24 cellular contexts compared by ENCODE assay signal in genomic region chr12:132251741-132252490, GRCh38.
"Had no signal": no experiment of that assay in that cellular context is flagged by ENCODE, and none has a peak within 500 bp of the region (broad histone marks: within the 10 kb centered on the region; RNA-seq: fewer than 3 reads in every experiment).

No MANE protein-coding gene starts in this region.

- H3K27me3 Mint-ChIP-seq: activated CD8-positive, alpha-beta T cell treated with anti-CD3 and anti-CD28 coated beads for 36 hours had no signal

- H3K4me1 ChIP-seq: adrenal gland, breast epithelium had no signal

- H3K36me3 ChIP-seq: adrenal gland, breast epithelium had no signal

- DNase-seq: activated CD4-positive, alpha-beta T cell treated with anti-CD3 and anti-CD28 coated beads for 4 hours; activated CD8-positive, alpha-beta memory T cell treated with anti-CD3 and anti-CD28 coated beads, Interleukin-2, amount 50 U/mL, for 48 hours; activated CD8-positive, alpha-beta T cell treated with anti-CD3 and anti-CD28 coated beads for 36 hours; activated gamma-delta T cell; activated naive CD4-positive, alpha-beta T cell treated with anti-CD3 and anti-CD28 coated beads for 36 hours; activated naive CD8-positive, alpha-beta T cell treated with anti-CD3 and anti-CD28 coated beads, Interleukin-2, amount 10 ng/mL, durations not matched to agents 7 days and 5 days; activated T-cell treated with anti-CD3 and anti-CD28 coated beads, Interleukin-2, amount 50 U/mL, for 1 hour; adrenal gland; anterior cingulate cortex; IMR-90; Kasumi-1; KBM-7; NCI-H1105 treated with DMSO at 0.1 percent for 48 hours; NCI-H1436 treated with DMSO at 0.1 percent for 48 hours; NCI-H187; NCI-H2081 treated with DMSO at 0.1 percent for 48 hours; NCI-H446; NCI-H524; PC-3; SIG-M5; T-helper 1 cell had no signal

- H3K27ac ChIP-seq: adrenal gland, breast epithelium had no signal

- H3K4me3 Mint-ChIP-seq: activated CD8-positive, alpha-beta T cell treated with anti-CD3 and anti-CD28 coated beads for 36 hours; activated naive CD4-positive, alpha-beta T cell treated with anti-CD3 and anti-CD28 coated beads for 36 hours; activated naive CD8-positive, alpha-beta T cell treated with anti-CD3 and anti-CD28 coated beads, Interleukin-2, amount 10 ng/mL, durations not matched to agents 7 days and 5 days; central memory CD8-positive, alpha-beta T cell had no signal

- H3K27ac Mint-ChIP-seq: activated CD8-positive, alpha-beta T cell treated with anti-CD3 and anti-CD28 coated beads for 36 hours; activated naive CD4-positive, alpha-beta T cell treated with anti-CD3 and anti-CD28 coated beads for 36 hours; activated naive CD8-positive, alpha-beta T cell treated with anti-CD3 and anti-CD28 coated beads, Interleukin-2, amount 10 ng/mL, durations not matched to agents 7 days and 5 days had no signal

- H3K36me3 Mint-ChIP-seq: activated naive CD8-positive, alpha-beta T cell treated with anti-CD3 and anti-CD28 coated beads, Interleukin-2, amount 10 ng/mL, durations not matched to agents 7 days and 5 days had no signal

- H3K27me3 ChIP-seq: adrenal gland had no signal

- H3K4me3 ChIP-seq: adrenal gland, breast epithelium had no signal

- H3K9me3 Mint-ChIP-seq: activated CD8-positive, alpha-beta T cell treated with anti-CD3 and anti-CD28 coated beads for 36 hours; activated naive CD4-positive, alpha-beta T cell treated with anti-CD3 and anti-CD28 coated beads for 36 hours; activated naive CD8-positive, alpha-beta T cell treated with anti-CD3 and anti-CD28 coated beads, Interleukin-2, amount 10 ng/mL, durations not matched to agents 7 days and 5 days; central memory CD8-positive, alpha-beta T cell had no signal

- ATAC-seq: activated CD4-positive, CD25-positive, alpha-beta regulatory T cell treated with anti-CD3 and anti-CD28 coated beads, Interleukin-2, amount 50 U/mL, for 24 hours; activated CD8-positive, alpha-beta T cell treated with anti-CD3 and anti-CD28 coated beads for 36 hours; PC-3 had no signal

- H3K4me1 Mint-ChIP-seq: activated naive CD8-positive, alpha-beta T cell treated with anti-CD3 and anti-CD28 coated beads, Interleukin-2, amount 10 ng/mL, durations not matched to agents 7 days and 5 days; central memory CD8-positive, alpha-beta T cell had no signal

- H3K9me3 ChIP-seq: adrenal gland, breast epithelium had no signal
